Comparison of ENCODE assay signal across 1 cellular context in genomic region chr10:57165671-57166070, GRCh38.
TF ChIP-seq lines count a peak whose summit lies in the region.

No MANE protein-coding gene starts in this region.

TF ChIP-seq in GM23338, 12 proteins besides CTCF, POLR2A, EP300 and RAD21 (continued from another document):
- TF ChIP-seq REST (IDR thresholded peaks at IDR 0.05; ENCODE audit: unreplicated experiment) (no peak), JUNB (IDR thresholded peaks at IDR 0.05; ENCODE audit: unreplicated experiment) (no peak), ZNF462 (CRISPR knock-in tag; IDR thresholded peaks at IDR 0.05) (no peak), STAT1 (IDR thresholded peaks at IDR 0.05; ENCODE audit: unreplicated experiment) (no peak), CREB1 (CRISPR knock-in tag; IDR thresholded peaks at IDR 0.05; ENCODE audit: low read depth) (no peak), ZNF114 (CRISPR knock-in tag; IDR thresholded peaks at IDR 0.05) (no peak), POLR2AphosphoS5 (IDR thresholded peaks at IDR 0.05; ENCODE audit: low read depth) (no peak), EZH2 (IDR thresholded peaks at IDR 0.05; ENCODE audit: low read depth, unreplicated experiment) (no peak)
